Comparison of ENCODE assay signal across 26 cellular contexts in the genomic region with DNA sequence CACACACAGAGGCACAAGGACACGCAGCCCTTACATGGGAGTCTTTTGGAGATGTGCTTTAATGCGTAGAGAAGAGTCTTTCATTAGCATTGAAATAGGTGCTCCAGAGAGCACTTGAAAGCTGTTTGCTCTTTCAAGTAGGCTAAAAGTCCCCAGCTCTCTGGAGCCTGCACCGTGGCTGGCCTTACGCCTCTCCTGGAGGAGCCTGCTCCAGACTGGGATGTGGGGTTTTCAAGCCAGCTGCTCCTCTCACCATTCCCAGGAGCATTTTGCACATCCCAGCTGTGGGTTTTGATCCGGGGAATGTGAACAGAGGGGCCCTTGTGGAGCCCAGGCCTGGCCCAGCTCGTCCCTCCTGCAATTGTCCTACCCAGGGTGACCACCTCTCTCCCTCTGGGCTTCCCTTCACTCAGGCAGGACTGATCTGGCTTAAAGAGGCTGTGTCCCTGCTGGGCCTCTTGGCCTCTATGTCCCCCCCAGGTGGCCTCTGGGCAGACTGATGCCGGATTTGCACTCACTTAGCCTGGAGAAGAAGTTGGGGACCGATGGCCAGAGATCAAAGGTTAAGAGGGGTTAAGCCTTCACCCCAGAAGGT. TPM values are rescaled to one million over a fixed set of nuclear protein-coding genes. Genes with fewer than 3 reads are reported as not detected.
DNase-seq lines count a peak whose midpoint lies in the region; ATAC-seq and TF ChIP-seq lines count a peak whose summit lies in the region.
"Had no signal": no experiment of that assay in that cellular context is flagged by ENCODE, and none has a peak within 500 bp of the region (broad histone marks: within the 10 kb centered on the region; RNA-seq: fewer than 3 reads in every experiment).

No MANE protein-coding gene starts in this region.

- H3K36me3 ChIP-seq in neural progenitor cell (no peaks in the 10 kb centered on the region), Karpas-422 (ENCODE audit: insufficient read depth, low read length) (no peaks in the 10 kb centered on the region)
- H3K36me3 ChIP-seq: BLaER1 treated with 17β-estradiol and CSF1 and Interleukin-3, amounts not matched to agents 10 nM and 100 nM; tibial artery had no signal

- peaks cover 100% of the 10 kb centered on the region for H3K27me3 ChIP-seq in neural progenitor cell
- H3K27me3 ChIP-seq in Karpas-422 (ENCODE audit: low read length), result no peaks in the 10 kb centered on the region

- no peaks in the 10 kb centered on the region for H3K9me2 ChIP-seq in Karpas-422 (replicated peaks; ENCODE audit: insufficient read depth, low read length)

- H3K4me3 ChIP-seq in neural progenitor cell (no peak overlapping the region), Karpas-422 (ENCODE audit: low read length) (no peak overlapping the region)
- H3K4me3 ChIP-seq: BLaER1 treated with 17β-estradiol and CSF1 and Interleukin-3, amounts not matched to agents 10 nM and 100 nM; tibial artery had no signal

- H3K27me3 Mint-ChIP-seq in neural progenitor cell (ENCODE audit: insufficient read depth, low read depth), result peaks cover 48% of the 10 kb centered on the region

- H4K20me1 ChIP-seq in neural progenitor cell (ENCODE audit: low read depth) (peaks cover 92% of the 10 kb centered on the region), Karpas-422 (ENCODE audit: insufficient read depth, low read depth, low read length) (no peaks in the 10 kb centered on the region)

- no peak for TF ChIP-seq CTCF in neural progenitor cell (IDR thresholded peaks at IDR 0.05)

- H3K27ac Mint-ChIP-seq in neural progenitor cell, result no peak overlapping the region
- H3K27ac Mint-ChIP-seq: dendritic cell treated with granulocyte-macrophage colony-stimulating factor and Interleukin-4, amounts not matched to agents 40 ng/mL and 50 ng/mL, for 4 days; stimulated activated memory B cell treated with anti-CD40 and anti-IgM and Interleukin-4, amounts not matched to agents 10 μg/mL and 1 μg/mL and 100 μg/mL, for 72 hours had no signal

- H3K4me1 ChIP-seq in neural progenitor cell (peaks cover 22% of the 10 kb centered on the region), Karpas-422 (ENCODE audit: low read length) (no peaks in the 10 kb centered on the region)

- H3K9ac ChIP-seq in neural progenitor cell (no peak overlapping the region), Karpas-422 (ENCODE audit: low read length) (no peak overlapping the region)
- H3K9ac ChIP-seq: BLaER1 treated with 17β-estradiol and CSF1 and Interleukin-3, amounts not matched to agents 10 nM and 100 nM had no signal

- H2AFZ ChIP-seq in neural progenitor cell (replicated peaks), result no peak overlapping the region
- H2AFZ ChIP-seq in Karpas-422 (ENCODE audit: low read length), result no peak overlapping the region

- H3K9me3 Mint-ChIP-seq in neural progenitor cell, result peaks cover 3% of the 10 kb centered on the region
- H3K9me3 Mint-ChIP-seq: dendritic cell treated with granulocyte-macrophage colony-stimulating factor and Interleukin-4, amounts not matched to agents 40 ng/mL and 50 ng/mL, for 4 days; neural crest cell; stimulated activated memory B cell treated with anti-CD40 and anti-IgM and Interleukin-4, amounts not matched to agents 10 μg/mL and 1 μg/mL and 100 μg/mL, for 72 hours; T-cell had no signal

- DNase-seq in activated effector memory CD4-positive, alpha-beta T cell treated with anti-CD3 and anti-CD28 coated beads, Interleukin-2, amount 50 U/mL, for 16 hours, result peak; percentile 27
- no peak for DNase-seq in activated effector memory CD4-positive, alpha-beta T cell treated with Interleukin-2 at 50 U/mL for 16 hours
- peak; percentile 92 for DNase-seq in NCI-H187 treated with DMSO at 0.1 percent for 48 hours (lab: John Stamatoyannopoulos, UW)
- DNase-seq in NCI-H524 treated with DMSO at 0.1 percent for 48 hours (lab: John Stamatoyannopoulos, UW), result peak; percentile 87
- peak; percentile 51 for DNase-seq in neural progenitor cell (ENCODE audit: low spot score)
- DNase-seq in activated T-cell treated with anti-CD3 and anti-CD28 coated beads for 4 hours, result no peak
- DNase-seq in Karpas-422, result no peak
- DNase-seq: ACHN; activated CD4-positive, alpha-beta T cell treated with anti-CD3 and anti-CD28 coated beads for 48 hours; activated CD8-positive, alpha-beta memory T cell treated with anti-CD3 and anti-CD28 coated beads, Interleukin-2, amount 50 U/mL, for 48 hours; amniotic stem cell; MM.1S; NCI-H226; Right ventricle myocardium superior; stimulated activated CD4-positive, alpha-beta T cell treated with anti-CD3 and anti-CD28 coated beads, Interleukin-1b, Interleukin-23, amount 100 ng/mL, for 48 hours; T-cell had no signal

- H3K9me3 ChIP-seq in neural progenitor cell (ENCODE audit: low read depth) (no peaks in the 10 kb centered on the region), Karpas-422 (ENCODE audit: low read length) (no peaks in the 10 kb centered on the region)
- H3K9me3 ChIP-seq: BLaER1 treated with 17β-estradiol and CSF1 and Interleukin-3, amounts not matched to agents 10 nM and 100 nM; tibial artery had no signal

- H3K27ac ChIP-seq in neural progenitor cell (no peak overlapping the region), Karpas-422 (ENCODE audit: low read length) (no peak overlapping the region)
- H3K27ac ChIP-seq: BLaER1 treated with 17β-estradiol and CSF1 and Interleukin-3, amounts not matched to agents 10 nM and 100 nM; tibial artery had no signal

- no peak for ATAC-seq in GM19035 (IDR thresholded peaks at IDR 0.05; ENCODE audit: unreplicated experiment)
- ATAC-seq: stimulated activated memory B cell treated with anti-CD40 and anti-IgM and Interleukin-4, amounts not matched to agents 10 μg/mL and 1 μg/mL and 100 μg/mL, for 72 hours; T-cell had no signal

- H3K79me2 ChIP-seq in neural progenitor cell (ENCODE audit: low read depth) (no peaks in the 10 kb centered on the region), Karpas-422 (ENCODE audit: low read length) (no peaks in the 10 kb centered on the region)

- H3F3A ChIP-seq in neural progenitor cell (ENCODE audit: low read depth), result peaks cover 27% of the 10 kb centered on the region

- H3K4me2 ChIP-seq in neural progenitor cell (no peak overlapping the region), Karpas-422 (ENCODE audit: low read depth, low read length, poor library complexity, severe bottlenecking) (no peak overlapping the region)
- H3K4me2 ChIP-seq: BLaER1 treated with 17β-estradiol and CSF1 and Interleukin-3, amounts not matched to agents 10 nM and 100 nM had no signal

- H3K4me1 Mint-ChIP-seq in neural progenitor cell, result peaks cover 53% of the 10 kb centered on the region

- H3K36me3 Mint-ChIP-seq in neural progenitor cell, result peaks cover 2% of the 10 kb centered on the region
- H3K36me3 Mint-ChIP-seq: stimulated activated memory B cell treated with anti-CD40 and anti-IgM and Interleukin-4, amounts not matched to agents 10 μg/mL and 1 μg/mL and 100 μg/mL, for 72 hours; T-cell had no signal

- no peak overlapping the region for H3K4me3 Mint-ChIP-seq in neural progenitor cell
- H3K4me3 Mint-ChIP-seq: dendritic cell treated with granulocyte-macrophage colony-stimulating factor and Interleukin-4, amounts not matched to agents 40 ng/mL and 50 ng/mL, for 4 days; neural crest cell; stimulated activated memory B cell treated with anti-CD40 and anti-IgM and Interleukin-4, amounts not matched to agents 10 μg/mL and 1 μg/mL and 100 μg/mL, for 72 hours; T-cell had no signal

RNA-seq across cellular contexts. Expression of a gene that starts 32.5 kb away (rescaled TPM):
- total RNA-seq in neural progenitor cell (ENCODE audit: low replicate concordance), result not detected in 2 replicates
- total RNA-seq in Karpas-422 (2014; rRNA removed; shearing (Covaris generic); ENCODE audit: low replicate concordance), result not detected in 2 replicates
- total RNA-seq: bronchial epithelial cell, neural crest cell, posterior vena cava, Right ventricle myocardium superior had no signal

RNA-seq across cellular contexts. Expression of a gene that starts 37.5 kb away (rescaled TPM):
- not detected in 2 replicates for total RNA-seq in neural progenitor cell (ENCODE audit: low replicate concordance)
- total RNA-seq in Karpas-422 (2014; rRNA removed; shearing (Covaris generic); ENCODE audit: low replicate concordance), result not detected in 2 replicates
- total RNA-seq: bronchial epithelial cell, lower leg skin, neural crest cell, posterior vena cava, Right ventricle myocardium superior, T-cell had no signal

RNA-seq across cellular contexts. Expression of a gene that starts 51.1 kb away (rescaled TPM):
- total RNA-seq in neural progenitor cell (ENCODE audit: low replicate concordance), result not detected in 2 replicates
- not detected in 2 replicates for total RNA-seq in Karpas-422 (2014; rRNA removed; shearing (Covaris generic); ENCODE audit: low replicate concordance)
- total RNA-seq: bronchial epithelial cell, lower leg skin, mucosa of gallbladder, posterior vena cava, Right ventricle myocardium superior, T-cell had no signal

Comparison
In these comparisons a context has a peak if more than half of its experiments do, and no peak if none do; other contexts are left out.
1. DNase-seq: peak in activated effector memory CD4-positive, alpha-beta T cell treated with anti-CD3 and anti-CD28 coated beads, Interleukin-2, amount 50 U/mL, for 16 hours (single experiment), NCI-H187 treated with DMSO at 0.1 percent for 48 hours (single experiment), NCI-H524 treated with DMSO at 0.1 percent for 48 hours (single experiment) and neural progenitor cell (single experiment); none in activated effector memory CD4-positive, alpha-beta T cell treated with Interleukin-2 at 50 U/mL for 16 hours (single experiment), activated T-cell treated with anti-CD3 and anti-CD28 coated beads for 4 hours (single experiment) and Karpas-422 (single experiment).